ENCODE assay signal across 1 cellular context in genomic region chr17:10429416-10430045, GRCh38.
TF ChIP-seq lines count a peak whose summit lies in the region.

No MANE protein-coding gene starts in this region.

TF ChIP-seq in A549, 52 proteins besides CTCF, POLR2A, EP300 and RAD21 (continued from another document):
- TF ChIP-seq MAZ (IDR thresholded peaks at IDR 0.05; ENCODE audit: borderline replicate concordance, low read depth, low read length) (no peak), BHLHE40 (IDR thresholded peaks at IDR 0.05; ENCODE audit: low read depth, low read length) (no peak), CHD4 (IDR thresholded peaks at IDR 0.05; ENCODE audit: borderline replicate concordance) (no peak), HDAC2 (IDR thresholded peaks at IDR 0.05) (no peak)
- TF ChIP-seq, protein P1, sequence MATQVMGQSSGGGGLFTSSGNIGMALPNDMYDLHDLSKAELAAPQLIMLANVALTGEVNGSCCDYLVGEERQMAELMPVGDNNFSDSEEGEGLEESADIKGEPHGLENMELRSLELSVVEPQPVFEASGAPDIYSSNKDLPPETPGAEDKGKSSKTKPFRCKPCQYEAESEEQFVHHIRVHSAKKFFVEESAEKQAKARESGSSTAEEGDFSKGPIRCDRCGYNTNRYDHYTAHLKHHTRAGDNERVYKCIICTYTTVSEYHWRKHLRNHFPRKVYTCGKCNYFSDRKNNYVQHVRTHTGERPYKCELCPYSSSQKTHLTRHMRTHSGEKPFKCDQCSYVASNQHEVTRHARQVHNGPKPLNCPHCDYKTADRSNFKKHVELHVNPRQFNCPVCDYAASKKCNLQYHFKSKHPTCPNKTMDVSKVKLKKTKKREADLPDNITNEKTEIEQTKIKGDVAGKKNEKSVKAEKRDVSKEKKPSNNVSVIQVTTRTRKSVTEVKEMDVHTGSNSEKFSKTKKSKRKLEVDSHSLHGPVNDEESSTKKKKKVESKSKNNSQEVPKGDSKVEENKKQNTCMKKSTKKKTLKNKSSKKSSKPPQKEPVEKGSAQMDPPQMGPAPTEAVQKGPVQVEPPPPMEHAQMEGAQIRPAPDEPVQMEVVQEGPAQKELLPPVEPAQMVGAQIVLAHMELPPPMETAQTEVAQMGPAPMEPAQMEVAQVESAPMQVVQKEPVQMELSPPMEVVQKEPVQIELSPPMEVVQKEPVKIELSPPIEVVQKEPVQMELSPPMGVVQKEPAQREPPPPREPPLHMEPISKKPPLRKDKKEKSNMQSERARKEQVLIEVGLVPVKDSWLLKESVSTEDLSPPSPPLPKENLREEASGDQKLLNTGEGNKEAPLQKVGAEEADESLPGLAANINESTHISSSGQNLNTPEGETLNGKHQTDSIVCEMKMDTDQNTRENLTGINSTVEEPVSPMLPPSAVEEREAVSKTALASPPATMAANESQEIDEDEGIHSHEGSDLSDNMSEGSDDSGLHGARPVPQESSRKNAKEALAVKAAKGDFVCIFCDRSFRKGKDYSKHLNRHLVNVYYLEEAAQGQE (IDR thresholded peaks at IDR 0.05): no peak
